In genomic region chr2:20666114-20666363, GRCh38 we compare ENCODE assay signal across 9 cellular contexts. TPM values are rescaled to one million over a fixed set of nuclear protein-coding genes. Genes with fewer than 3 reads are reported as not detected.
DNase-seq lines count a peak whose midpoint lies in the region; ATAC-seq and TF ChIP-seq lines count a peak whose summit lies in the region.
"Had no signal": no experiment of that assay in that cellular context is flagged by ENCODE, and none has a peak within 500 bp of the region (broad histone marks: within the 10 kb centered on the region; RNA-seq: fewer than 3 reads in every experiment).

No MANE protein-coding gene starts in this region.

- peaks cover 4% of the 10 kb centered on the region for H3K36me3 Mint-ChIP-seq in endothelial cell (ENCODE audit: low read depth, unreplicated experiment)

- H3K27me3 ChIP-seq in HUES64 (ENCODE audit: insufficient read depth, low read length) (peaks cover 92% of the 10 kb centered on the region), ovary (no peaks in the 10 kb centered on the region)

- no peak for TF ChIP-seq EP300 in ovary (IDR thresholded peaks at IDR 0.05)

- H3K4me3 Mint-ChIP-seq in endothelial cell (ENCODE audit: unreplicated experiment), result peak overlapping the region; percentile 90

- ATAC-seq in HG02840 (IDR thresholded peaks at IDR 0.05; ENCODE audit: low FRiP score, unreplicated experiment), result no peak

- TF ChIP-seq CTCF in endothelial cell (IDR thresholded peaks at IDR 0.05; ENCODE audit: unreplicated experiment), result no peak
- no peak for TF ChIP-seq CTCF in ovary (IDR thresholded peaks at IDR 0.05)

- H3K4me1 ChIP-seq in HUES64 (ENCODE audit: insufficient read depth, low read length) (0 out of 2 replicates have a peak, but pooled peaks cover 4% of the 10 kb centered on the region), ovary (ENCODE audit: insufficient read depth) (peaks cover 8% of the 10 kb centered on the region)

- peaks cover 13% of the 10 kb centered on the region for H3K4me1 Mint-ChIP-seq in endothelial cell (ENCODE audit: unreplicated experiment)

- H3K9me3 ChIP-seq in HUES64 (ENCODE audit: insufficient read depth, low read depth, low read length) (no peaks in the 10 kb centered on the region), ovary (no peaks in the 10 kb centered on the region)

- DNase-seq in Daoy (ENCODE audit: low read depth) (peak; percentile 37), endothelial cell (ENCODE audit: low spot score) (no peak), ovary (no peak), NCI-H2196 (lab: John Stamatoyannopoulos, UW; ENCODE audit: unreplicated experiment) (no peak), SKM-1 (lab: John Stamatoyannopoulos, UW; ENCODE audit: unreplicated experiment) (no peak)
- no peak for DNase-seq in stimulated activated CD8-positive, alpha-beta memory T cell treated with anti-CD3 and anti-CD28 coated beads, Interleukin-4, amount 100 ng/mL, for 48 hours
- DNase-seq: hippocampal formation had no signal

- H3K9me3 Mint-ChIP-seq in endothelial cell (ENCODE audit: unreplicated experiment), result no peaks in the 10 kb centered on the region

- intact Hi-C loops in ovary (cut with DNase I), result loop anchor here in 1 of 4 donors (5.0 kb wide), 1 partner anchor 296 kb away; no protein-coding TSS in a partner anchor

- H3K27ac ChIP-seq in HUES64 (ENCODE audit: low read depth, low read length) (no peak overlapping the region), ovary (no peak overlapping the region)

- no peak overlapping the region for H3K27ac Mint-ChIP-seq in endothelial cell (ENCODE audit: unreplicated experiment)

- TF ChIP-seq POLR2A in ovary (IDR thresholded peaks at IDR 0.05), result no peak

- WGBS in HUES64, result under 1% methylated on average over 32 of the region's 32 CpGs
- WGBS in ovary, 3 donors, result 0 to 2% (median 1%) methylated on average over 6 to 32 of the region's 32 CpGs

- H3K27me3 Mint-ChIP-seq in endothelial cell (ENCODE audit: unreplicated experiment), result peaks cover 26% of the 10 kb centered on the region

- no peak overlapping the region for H3K9ac ChIP-seq in HUES64 (ENCODE audit: low read depth, low read length)

- H3K36me3 ChIP-seq in HUES64 (ENCODE audit: insufficient read depth, low read length), result no peaks in the 10 kb centered on the region
- H3K36me3 ChIP-seq in ovary, result no peaks in the 10 kb centered on the region

- H3K4me3 ChIP-seq in HUES64 (ENCODE audit: low read length) (peak overlapping the region; percentile 49), ovary (peak overlapping the region; percentile 43)

RNA-seq across cellular contexts. Expression of gene GDF7, which starts 0.9 kb away (rescaled TPM):
- 0.06 and 0.11 TPM in 2 replicates for total RNA-seq in Daoy (2014; rRNA removed; shearing (Covaris generic))
- 0.15 TPM for polyA plus RNA-seq in HUES64 (2013, experiment 1 of 2)
- polyA plus RNA-seq in HUES64 (2013, experiment 2 of 2), result 0.25 TPM
- total RNA-seq in endothelial cell (ENCODE audit: unreplicated experiment) (11.2 TPM), ovary (1 to 10 TPM in 1 of 7 donors, under 1 TPM in 6; 0.11 to 1.7 (median 0.48) TPM)
- polyA plus RNA-seq in ovary, result under 1 TPM; 0.21 to 0.83 TPM

RNA-seq across cellular contexts. Expression of gene HS1BP3, which starts 15.1 kb away (rescaled TPM):
- 6.9 and 8.0 TPM in 2 replicates for total RNA-seq in Daoy (2014; rRNA removed; shearing (Covaris generic))
- 7.3 TPM for polyA plus RNA-seq in HUES64 (2013, experiment 1 of 2)
- 10.7 TPM for polyA plus RNA-seq in HUES64 (2013, experiment 2 of 2)
- total RNA-seq in endothelial cell (ENCODE audit: unreplicated experiment), result 33.6 TPM
- total RNA-seq in ovary, result 10 to 100 TPM; 12.8 to 24.4 (median 22.4) TPM
- polyA plus RNA-seq in ovary, result 10 to 100 TPM; 12.0 to 22.2 TPM
